3 cellular contexts compared by ENCODE assay signal in the genomic region with DNA sequence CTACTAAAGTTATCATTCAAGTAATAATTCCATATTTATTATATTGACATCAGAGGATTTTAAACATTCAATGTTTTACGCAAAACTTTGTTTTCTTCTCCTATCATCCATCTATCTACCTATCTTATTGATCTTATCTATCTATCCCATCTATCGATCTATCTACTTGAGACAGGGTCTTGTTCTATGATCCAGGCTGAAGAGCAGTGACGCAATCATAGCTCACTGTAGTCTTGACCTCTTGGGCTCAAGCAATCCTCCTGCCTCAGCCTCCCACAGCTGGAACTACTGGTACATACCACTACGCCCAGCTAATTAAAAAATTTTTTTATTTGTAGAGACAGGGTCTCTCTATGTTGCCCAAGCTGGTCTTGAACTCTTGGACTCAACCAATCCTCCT.
TF ChIP-seq lines count a peak whose summit lies in the region.

No MANE protein-coding gene starts in this region.

TF ChIP-seq in HepG2, 621 proteins besides CTCF, POLR2A, EP300 and RAD21:
- TF ChIP-seq ZFP41 (CRISPR knock-in tag; IDR thresholded peaks at IDR 0.05; ENCODE audit: borderline replicate concordance) (no peak), CEBPB (IDR thresholded peaks at IDR 0.05; ENCODE audit: borderline replicate concordance, low read depth, low read length) (peak; percentile 55; the same call in 1 of the 2 replicates)

TF ChIP-seq in Ishikawa, 13 proteins besides CTCF, POLR2A, EP300 and RAD21:
- TF ChIP-seq CEBPB (IDR thresholded peaks at IDR 0.05) (0 out of 2 replicates have a peak, but pooled peaks have one; percentile 21), EGR1 (IDR thresholded peaks at IDR 0.05) (no peak)
- TF ChIP-seq, protein P1, sequence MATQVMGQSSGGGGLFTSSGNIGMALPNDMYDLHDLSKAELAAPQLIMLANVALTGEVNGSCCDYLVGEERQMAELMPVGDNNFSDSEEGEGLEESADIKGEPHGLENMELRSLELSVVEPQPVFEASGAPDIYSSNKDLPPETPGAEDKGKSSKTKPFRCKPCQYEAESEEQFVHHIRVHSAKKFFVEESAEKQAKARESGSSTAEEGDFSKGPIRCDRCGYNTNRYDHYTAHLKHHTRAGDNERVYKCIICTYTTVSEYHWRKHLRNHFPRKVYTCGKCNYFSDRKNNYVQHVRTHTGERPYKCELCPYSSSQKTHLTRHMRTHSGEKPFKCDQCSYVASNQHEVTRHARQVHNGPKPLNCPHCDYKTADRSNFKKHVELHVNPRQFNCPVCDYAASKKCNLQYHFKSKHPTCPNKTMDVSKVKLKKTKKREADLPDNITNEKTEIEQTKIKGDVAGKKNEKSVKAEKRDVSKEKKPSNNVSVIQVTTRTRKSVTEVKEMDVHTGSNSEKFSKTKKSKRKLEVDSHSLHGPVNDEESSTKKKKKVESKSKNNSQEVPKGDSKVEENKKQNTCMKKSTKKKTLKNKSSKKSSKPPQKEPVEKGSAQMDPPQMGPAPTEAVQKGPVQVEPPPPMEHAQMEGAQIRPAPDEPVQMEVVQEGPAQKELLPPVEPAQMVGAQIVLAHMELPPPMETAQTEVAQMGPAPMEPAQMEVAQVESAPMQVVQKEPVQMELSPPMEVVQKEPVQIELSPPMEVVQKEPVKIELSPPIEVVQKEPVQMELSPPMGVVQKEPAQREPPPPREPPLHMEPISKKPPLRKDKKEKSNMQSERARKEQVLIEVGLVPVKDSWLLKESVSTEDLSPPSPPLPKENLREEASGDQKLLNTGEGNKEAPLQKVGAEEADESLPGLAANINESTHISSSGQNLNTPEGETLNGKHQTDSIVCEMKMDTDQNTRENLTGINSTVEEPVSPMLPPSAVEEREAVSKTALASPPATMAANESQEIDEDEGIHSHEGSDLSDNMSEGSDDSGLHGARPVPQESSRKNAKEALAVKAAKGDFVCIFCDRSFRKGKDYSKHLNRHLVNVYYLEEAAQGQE (IDR thresholded peaks at IDR 0.05; ENCODE audit: low read depth): no peak
- TF ChIP-seq, protein P2, sequence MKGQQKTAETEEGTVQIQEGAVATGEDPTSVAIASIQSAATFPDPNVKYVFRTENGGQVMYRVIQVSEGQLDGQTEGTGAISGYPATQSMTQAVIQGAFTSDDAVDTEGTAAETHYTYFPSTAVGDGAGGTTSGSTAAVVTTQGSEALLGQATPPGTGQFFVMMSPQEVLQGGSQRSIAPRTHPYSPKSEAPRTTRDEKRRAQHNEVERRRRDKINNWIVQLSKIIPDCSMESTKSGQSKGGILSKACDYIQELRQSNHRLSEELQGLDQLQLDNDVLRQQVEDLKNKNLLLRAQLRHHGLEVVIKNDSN (IDR thresholded peaks at IDR 0.05): no peak

TF ChIP-seq in K562, 482 proteins besides CTCF, POLR2A, EP300 and RAD21:
- TF ChIP-seq, protein P3, sequence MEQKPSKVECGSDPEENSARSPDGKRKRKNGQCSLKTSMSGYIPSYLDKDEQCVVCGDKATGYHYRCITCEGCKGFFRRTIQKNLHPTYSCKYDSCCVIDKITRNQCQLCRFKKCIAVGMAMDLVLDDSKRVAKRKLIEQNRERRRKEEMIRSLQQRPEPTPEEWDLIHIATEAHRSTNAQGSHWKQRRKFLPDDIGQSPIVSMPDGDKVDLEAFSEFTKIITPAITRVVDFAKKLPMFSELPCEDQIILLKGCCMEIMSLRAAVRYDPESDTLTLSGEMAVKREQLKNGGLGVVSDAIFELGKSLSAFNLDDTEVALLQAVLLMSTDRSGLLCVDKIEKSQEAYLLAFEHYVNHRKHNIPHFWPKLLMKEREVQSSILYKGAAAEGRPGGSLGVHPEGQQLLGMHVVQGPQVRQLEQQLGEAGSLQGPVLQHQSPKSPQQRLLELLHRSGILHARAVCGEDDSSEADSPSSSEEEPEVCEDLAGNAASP (IDR thresholded peaks at IDR 0.05): no peak
- TF ChIP-seq ZFP30 (CRISPR knock-in tag; IDR thresholded peaks at IDR 0.05; ENCODE audit: borderline replicate concordance): no peak
- TF ChIP-seq, protein P4, sequence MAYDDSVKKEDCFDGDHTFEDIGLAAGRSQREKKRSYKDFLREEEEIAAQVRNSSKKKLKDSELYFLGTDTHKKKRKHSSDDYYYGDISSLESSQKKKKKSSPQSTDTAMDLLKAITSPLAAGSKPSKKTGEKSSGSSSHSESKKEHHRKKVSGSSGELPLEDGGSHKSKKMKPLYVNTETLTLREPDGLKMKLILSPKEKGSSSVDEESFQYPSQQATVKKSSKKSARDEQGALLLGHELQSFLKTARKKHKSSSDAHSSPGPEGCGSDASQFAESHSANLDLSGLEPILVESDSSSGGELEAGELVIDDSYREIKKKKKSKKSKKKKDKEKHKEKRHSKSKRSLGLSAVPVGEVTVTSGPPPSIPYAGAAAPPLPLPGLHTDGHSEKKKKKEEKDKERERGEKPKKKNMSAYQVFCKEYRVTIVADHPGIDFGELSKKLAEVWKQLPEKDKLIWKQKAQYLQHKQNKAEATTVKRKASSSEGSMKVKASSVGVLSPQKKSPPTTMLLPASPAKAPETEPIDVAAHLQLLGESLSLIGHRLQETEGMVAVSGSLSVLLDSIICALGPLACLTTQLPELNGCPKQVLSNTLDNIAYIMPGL (CRISPR knock-in tag; IDR thresholded peaks at IDR 0.05): no peak
- TF ChIP-seq, protein P5, sequence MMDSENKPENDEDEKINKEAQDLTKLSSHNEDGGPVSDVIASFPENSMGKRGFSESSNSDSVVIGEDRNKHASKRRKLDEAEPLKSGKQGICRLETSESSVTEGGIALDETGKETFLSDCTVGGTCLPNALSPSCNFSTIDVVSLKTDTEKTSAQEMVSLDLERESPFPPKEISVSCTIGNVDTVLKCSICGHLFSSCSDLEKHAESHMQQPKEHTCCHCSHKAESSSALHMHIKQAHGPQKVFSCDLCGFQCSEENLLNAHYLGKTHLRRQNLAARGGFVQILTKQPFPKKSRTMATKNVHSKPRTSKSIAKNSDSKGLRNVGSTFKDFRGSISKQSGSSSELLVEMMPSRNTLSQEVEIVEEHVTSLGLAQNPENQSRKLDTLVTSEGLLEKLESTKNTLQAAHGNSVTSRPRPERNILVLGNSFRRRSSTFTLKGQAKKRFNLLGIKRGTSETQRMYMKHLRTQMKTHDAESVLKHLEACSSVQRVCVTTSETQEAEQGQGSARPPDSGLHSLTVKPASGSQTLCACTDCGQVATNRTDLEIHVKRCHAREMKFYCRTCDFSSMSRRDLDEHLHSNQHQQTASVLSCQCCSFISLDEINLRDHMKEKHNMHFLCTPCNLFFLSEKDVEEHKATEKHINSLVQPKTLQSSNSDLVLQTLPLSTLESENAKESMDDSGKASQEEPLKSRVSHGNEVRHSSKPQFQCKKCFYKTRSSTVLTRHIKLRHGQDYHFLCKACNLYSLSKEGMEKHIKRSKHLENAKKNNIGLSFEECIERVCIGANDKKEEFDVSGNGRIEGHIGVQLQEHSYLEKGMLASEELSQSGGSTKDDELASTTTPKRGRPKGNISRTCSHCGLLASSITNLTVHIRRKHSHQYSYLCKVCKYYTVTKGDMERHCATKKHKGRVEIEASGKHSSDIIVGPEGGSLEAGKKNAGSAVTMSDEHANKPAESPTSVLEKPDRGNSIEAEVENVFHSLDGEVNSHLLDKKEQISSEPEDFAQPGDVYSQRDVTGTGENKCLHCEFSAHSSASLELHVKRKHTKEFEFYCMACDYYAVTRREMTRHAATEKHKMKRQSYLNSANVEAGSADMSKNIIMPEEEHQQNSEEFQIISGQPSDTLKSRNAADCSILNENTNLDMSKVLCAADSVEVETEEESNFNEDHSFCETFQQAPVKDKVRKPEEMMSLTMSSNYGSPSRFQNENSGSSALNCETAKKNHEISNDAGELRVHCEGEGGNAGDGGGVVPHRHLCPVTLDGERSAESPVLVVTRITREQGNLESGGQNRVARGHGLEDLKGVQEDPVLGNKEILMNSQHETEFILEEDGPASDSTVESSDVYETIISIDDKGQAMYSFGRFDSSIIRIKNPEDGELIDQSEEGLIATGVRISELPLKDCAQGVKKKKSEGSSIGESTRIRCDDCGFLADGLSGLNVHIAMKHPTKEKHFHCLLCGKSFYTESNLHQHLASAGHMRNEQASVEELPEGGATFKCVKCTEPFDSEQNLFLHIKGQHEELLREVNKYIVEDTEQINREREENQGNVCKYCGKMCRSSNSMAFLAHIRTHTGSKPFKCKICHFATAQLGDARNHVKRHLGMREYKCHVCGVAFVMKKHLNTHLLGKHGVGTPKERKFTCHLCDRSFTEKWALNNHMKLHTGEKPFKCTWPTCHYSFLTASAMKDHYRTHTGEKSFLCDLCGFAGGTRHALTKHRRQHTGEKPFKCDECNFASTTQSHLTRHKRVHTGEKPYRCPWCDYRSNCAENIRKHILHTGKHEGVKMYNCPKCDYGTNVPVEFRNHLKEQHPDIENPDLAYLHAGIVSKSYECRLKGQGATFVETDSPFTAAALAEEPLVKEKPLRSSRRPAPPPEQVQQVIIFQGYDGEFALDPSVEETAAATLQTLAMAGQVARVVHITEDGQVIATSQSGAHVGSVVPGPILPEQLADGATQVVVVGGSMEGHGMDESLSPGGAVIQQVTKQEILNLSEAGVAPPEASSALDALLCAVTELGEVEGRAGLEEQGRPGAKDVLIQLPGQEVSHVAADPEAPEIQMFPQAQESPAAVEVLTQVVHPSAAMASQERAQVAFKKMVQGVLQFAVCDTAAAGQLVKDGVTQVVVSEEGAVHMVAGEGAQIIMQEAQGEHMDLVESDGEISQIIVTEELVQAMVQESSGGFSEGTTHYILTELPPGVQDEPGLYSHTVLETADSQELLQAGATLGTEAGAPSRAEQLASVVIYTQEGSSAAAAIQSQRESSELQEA (IDR thresholded peaks at IDR 0.05; ENCODE audit: low read depth): no peak
- no peak for TF ChIP-seq FOXJ3 (CRISPR knock-in tag; IDR thresholded peaks at IDR 0.05)
- no peak for TF ChIP-seq ETV6 (IDR thresholded peaks at IDR 0.05; ENCODE audit: borderline replicate concordance in 1 of 2, low read depth in 2 of 2, low read length in 1 of 2)
- no peak for TF ChIP-seq ETV6 (CRISPR knock-in tag; IDR thresholded peaks at IDR 0.05; ENCODE audit: borderline replicate concordance)
- TF ChIP-seq, protein P6, sequence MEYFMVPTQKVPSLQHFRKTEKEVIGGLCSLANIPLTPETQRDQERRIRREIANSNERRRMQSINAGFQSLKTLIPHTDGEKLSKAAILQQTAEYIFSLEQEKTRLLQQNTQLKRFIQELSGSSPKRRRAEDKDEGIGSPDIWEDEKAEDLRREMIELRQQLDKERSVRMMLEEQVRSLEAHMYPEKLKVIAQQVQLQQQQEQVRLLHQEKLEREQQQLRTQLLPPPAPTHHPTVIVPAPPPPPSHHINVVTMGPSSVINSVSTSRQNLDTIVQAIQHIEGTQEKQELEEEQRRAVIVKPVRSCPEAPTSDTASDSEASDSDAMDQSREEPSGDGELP (CRISPR knock-in tag; IDR thresholded peaks at IDR 0.05; ENCODE audit: borderline replicate concordance): no peak
